In the genomic region with DNA sequence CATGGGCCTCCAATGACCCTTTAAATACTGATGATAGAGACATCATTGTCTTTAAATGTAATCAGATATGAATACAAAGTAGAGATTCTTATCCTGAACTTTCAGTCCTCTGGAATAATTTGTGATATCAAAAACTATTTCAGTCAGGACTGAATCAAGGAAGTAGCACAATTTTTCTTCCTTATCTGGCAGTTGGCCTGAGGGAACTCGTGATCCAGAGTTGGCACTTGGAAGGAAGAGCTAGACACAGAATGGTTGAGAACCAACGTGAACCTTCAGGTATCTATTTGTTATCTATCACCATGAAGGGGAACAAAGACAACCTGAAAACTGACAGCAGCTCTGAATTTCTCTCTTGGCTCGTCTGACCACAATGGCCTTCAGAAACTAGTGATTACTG, we compare ENCODE assay signal across 6 cellular contexts.
"Had no signal": no experiment of that assay in that cellular context is flagged by ENCODE, and none has a peak within 500 bp of the region (broad histone marks: within the 10 kb centered on the region; RNA-seq: fewer than 3 reads in every experiment).

No MANE protein-coding gene starts in this region.

- H3K4me3 ChIP-seq: GM23338 had no signal

- DNase-seq: H9, HCEC 1CT, KBM-7 had no signal

- ATAC-seq: GM23338, HepG2 had no signal

- H3K27ac ChIP-seq: HL-60 had no signal

- H3K4me2 ChIP-seq: GM23338 had no signal

- H2AFZ ChIP-seq: GM23338 had no signal
